In genomic region chr15:95266481-95267061, GRCh38 we compare ENCODE assay signal across 14 cellular contexts.
DNase-seq lines count a peak whose midpoint lies in the region; FAIRE-seq and TF ChIP-seq lines count a peak whose summit lies in the region.
"Had no signal": no experiment of that assay in that cellular context is flagged by ENCODE, and none has a peak within 500 bp of the region (broad histone marks: within the 10 kb centered on the region; RNA-seq: fewer than 3 reads in every experiment).

No MANE protein-coding gene starts in this region.

- H3K36me3 ChIP-seq in kidney (ENCODE audit: control insufficient read depth in 1 of 2, insufficient read depth in 2 of 2, low read length in 2 of 2) (no peaks in the 10 kb centered on the region), stomach smooth muscle (ENCODE audit: control insufficient read depth in 2 of 2, insufficient read depth in 2 of 2, low read length in 2 of 2) (no peaks in the 10 kb centered on the region)
- H3K36me3 ChIP-seq: BLaER1 had no signal

- no peak overlapping the region for H3K9ac ChIP-seq in kidney (ENCODE audit: low read length in 2 of 2)
- H3K9ac ChIP-seq in stomach smooth muscle (ENCODE audit: low read length in 2 of 2), result no peak overlapping the region
- H3K9ac ChIP-seq: BLaER1 had no signal

- H3K4me3 Mint-ChIP-seq in immature natural killer cell, result no peak overlapping the region
- H3K4me3 Mint-ChIP-seq: activated naive CD8-positive, alpha-beta T cell; nephron progenitor cell; stimulated activated naive B cell treated with anti-CD40 and anti-IgM and Interleukin-4, amounts not matched to agents 10 μg/mL and 1 μg/mL and 100 μg/mL, for 72 hours had no signal

- H3K4me3 ChIP-seq in kidney (ENCODE audit: low read length in 2 of 2), result no peak overlapping the region
- peak overlapping the region in 1 of 2 donors; percentile 22 for H3K4me3 ChIP-seq in stomach smooth muscle (ENCODE audit: low read length in 2 of 2)
- H3K4me3 ChIP-seq: BLaER1 had no signal

- H3K27ac ChIP-seq in kidney (ENCODE audit: low read depth in 2 of 2, low read length in 2 of 2) (peak overlapping the region; percentile 2 to 90), stomach smooth muscle (ENCODE audit: low read length) (peak overlapping the region; percentile 31)
- H3K27ac ChIP-seq: BLaER1 had no signal

- peaks cover 0 to 9% (median 7%) of the 10 kb centered on the region in 3 donors for H3K27me3 Mint-ChIP-seq in immature natural killer cell (ENCODE audit: low read depth in 3 of 3)
- H3K27me3 Mint-ChIP-seq: stimulated activated naive B cell treated with anti-CD40 and anti-IgM and Interleukin-4, amounts not matched to agents 10 μg/mL and 1 μg/mL and 100 μg/mL, for 72 hours had no signal

- intact Hi-C loops in kidney (cut with DNase I), result no loop called here

- DNase-seq in GM03348 (ENCODE audit: low spot score) (peak; percentile 49), dermis blood vessel endothelial cell (peak; percentile 59), kidney (no peak), RKO (ENCODE audit: low spot score) (no peak), immature natural killer cell (no peak)
- no peak for DNase-seq in effector CD8-positive, alpha-beta T cell (lab: John Stamatoyannopoulos, UW)
- DNase-seq in activated effector memory CD4-positive, alpha-beta T cell treated with anti-CD3 and anti-CD28 coated beads, Interleukin-2, amount 50 U/mL, for 16 hours, result no peak
- DNase-seq: MM.1S; NCI-H2081 treated with DMSO at 0.1 percent for 48 hours; nephron progenitor cell; stimulated activated naive B cell treated with anti-CD40 and anti-IgM and Interleukin-4, amounts not matched to agents 10 μg/mL and 1 μg/mL and 100 μg/mL, for 72 hours had no signal

- TF ChIP-seq CTCF in kidney (IDR thresholded peaks at IDR 0.05; ENCODE audit: borderline replicate concordance, extremely low read depth, insufficient read depth), result no peak

- H3K27ac Mint-ChIP-seq in immature natural killer cell, result no peak overlapping the region
- H3K27ac Mint-ChIP-seq: activated naive CD8-positive, alpha-beta T cell; stimulated activated naive B cell treated with anti-CD40 and anti-IgM and Interleukin-4, amounts not matched to agents 10 μg/mL and 1 μg/mL and 100 μg/mL, for 72 hours had no signal

- H3K4me1 ChIP-seq in kidney (ENCODE audit: control insufficient read depth in 1 of 2, insufficient read depth in 1 of 2, low read depth in 1 of 2, low read length in 2 of 2), result no peaks in the 10 kb centered on the region
- H3K4me1 ChIP-seq in stomach smooth muscle (ENCODE audit: control insufficient read depth, insufficient read depth, low read length), result peaks cover 9% of the 10 kb centered on the region
- H3K4me1 ChIP-seq: BLaER1 had no signal

- H3K9me3 Mint-ChIP-seq in immature natural killer cell, result peaks cover 0 to 2% (median 0%) of the 10 kb centered on the region in 6 donors

- H3K9me3 ChIP-seq in kidney (ENCODE audit: control insufficient read depth in 1 of 2, low read length in 2 of 2), result no peaks in the 10 kb centered on the region
- no peaks in the 10 kb centered on the region for H3K9me3 ChIP-seq in stomach smooth muscle (ENCODE audit: control insufficient read depth in 2 of 2, low read length in 2 of 2)
- H3K9me3 ChIP-seq: BLaER1 had no signal

- H3K4me1 Mint-ChIP-seq in immature natural killer cell, result no peaks in the 10 kb centered on the region
- H3K4me1 Mint-ChIP-seq: stimulated activated naive B cell treated with anti-CD40 and anti-IgM and Interleukin-4, amounts not matched to agents 10 μg/mL and 1 μg/mL and 100 μg/mL, for 72 hours had no signal

- no peaks in the 10 kb centered on the region for H3K36me3 Mint-ChIP-seq in immature natural killer cell
- H3K36me3 Mint-ChIP-seq: activated naive CD8-positive, alpha-beta T cell; stimulated activated naive B cell treated with anti-CD40 and anti-IgM and Interleukin-4, amounts not matched to agents 10 μg/mL and 1 μg/mL and 100 μg/mL, for 72 hours had no signal

- no peaks in the 10 kb centered on the region for H3K27me3 ChIP-seq in stomach smooth muscle (ENCODE audit: control insufficient read depth in 1 of 2, insufficient read depth in 2 of 2, low read length in 2 of 2)
- H3K27me3 ChIP-seq: BLaER1 had no signal

- FAIRE-seq in kidney (lab: Jason Lieb, UNC), result no peak

Comparison
In these comparisons a context has a peak if more than half of its experiments do, and no peak if none do; other contexts are left out.
1. DNase-seq: peak in GM03348 (single experiment) and dermis blood vessel endothelial cell (single experiment); none in kidney (single experiment), effector CD8-positive, alpha-beta T cell (single experiment), RKO (single experiment), immature natural killer cell (0 of 3) and activated effector memory CD4-positive, alpha-beta T cell treated with anti-CD3 and anti-CD28 coated beads, Interleukin-2, amount 50 U/mL, for 16 hours (single experiment).